Comparison of ENCODE assay signal across 21 cellular contexts in genomic region chr5:130710596-130710995, GRCh38.
A peak's percentile ranks its signal among the peaks of the same experiment; 100 is the strongest.
DNase-seq lines count a peak whose midpoint lies in the region; ATAC-seq, FAIRE-seq and TF ChIP-seq lines count a peak whose summit lies in the region.
"Had no signal": no experiment of that assay in that cellular context is flagged by ENCODE, and none has a peak within 500 bp of the region (broad histone marks: within the 10 kb centered on the region; RNA-seq: fewer than 3 reads in every experiment).

No MANE protein-coding gene starts in this region.

- FAIRE-seq in H1 (lab: Jason Lieb, UNC) = no peak
- FAIRE-seq: A204.1, GM18507 had no signal

- no peaks in the 10 kb centered on the region for H3K36me3 ChIP-seq in H1 (ENCODE audit: control insufficient read depth in 2 of 4, insufficient read depth in 4 of 4, low read length in 3 of 4)
- no peaks in the 10 kb centered on the region for H3K36me3 ChIP-seq in mesenchymal stem cell (ENCODE audit: control insufficient read depth in 1 of 2, insufficient read depth in 2 of 2, low read depth in 1 of 2, low read length in 2 of 2)
- H3K36me3 ChIP-seq in heart left ventricle = no peaks in the 10 kb centered on the region
- no peaks in the 10 kb centered on the region for H3K36me3 ChIP-seq in esophagus squamous epithelium
- H3K36me3 ChIP-seq: SJCRH30 had no signal

- POLR2A ChIA-PET in H1 (lab: Charles Lee; ENCODE audit: partially characterized antibody) = no interaction called here

- H3K27ac ChIP-seq in H1 (ENCODE audit: low read depth, low read length) (no peak overlapping the region), mesenchymal stem cell (ENCODE audit: low read length, poor library complexity, severe bottlenecking) (peak overlapping the region; percentile 71), heart left ventricle (no peak overlapping the region), esophagus squamous epithelium (no peak overlapping the region)
- H3K27ac ChIP-seq: SJCRH30 had no signal

- peak overlapping the region; percentile 87 for H2AFZ ChIP-seq in H1 (ENCODE audit: low read length)
- no peak overlapping the region for H2AFZ ChIP-seq in mesenchymal stem cell (ENCODE audit: low read depth, low read length)
- H2AFZ ChIP-seq: GM23338 had no signal

- no peaks in the 10 kb centered on the region for H3K23me2 ChIP-seq in H1 (ENCODE audit: low read depth, low read length)

- H3K4me1 Mint-ChIP-seq in stimulated activated naive CD8-positive, alpha-beta T cell treated with anti-CD3 and anti-CD28 coated beads, Interleukin-15, amount 100 ng/mL, for 72 hours = no peaks in the 10 kb centered on the region
- H3K4me1 Mint-ChIP-seq: CD4-positive, alpha-beta memory T cell; naive B cell had no signal

- H3K9me3 Mint-ChIP-seq in stimulated activated naive CD8-positive, alpha-beta T cell treated with anti-CD3 and anti-CD28 coated beads, Interleukin-15, amount 100 ng/mL, for 72 hours = no peaks in the 10 kb centered on the region
- H3K9me3 Mint-ChIP-seq: CD4-positive, alpha-beta memory T cell; GM23338 had no signal

- H3K79me1 ChIP-seq in H1 (ENCODE audit: low read depth, low read length) (no peaks in the 10 kb centered on the region), mesenchymal stem cell (replicated peaks; ENCODE audit: low read length, poor library complexity, severe bottlenecking) (no peaks in the 10 kb centered on the region)

- H2BK20ac ChIP-seq in H1 (ENCODE audit: low read length) = no peak overlapping the region

- no peak overlapping the region for H2AK5ac ChIP-seq in H1 (ENCODE audit: low read depth, low read length)
- no peak overlapping the region for H2AK5ac ChIP-seq in mesenchymal stem cell (ENCODE audit: low read length, severe bottlenecking)

- no peak overlapping the region for H3K56ac ChIP-seq in H1 (replicated peaks; ENCODE audit: insufficient read length, low read depth, low read length)

- no peak overlapping the region for H2BK12ac ChIP-seq in H1 (ENCODE audit: low read depth, low read length)
- no peak overlapping the region for H2BK12ac ChIP-seq in mesenchymal stem cell (ENCODE audit: low read length in 2 of 2)

- H3K18ac ChIP-seq in H1 (ENCODE audit: extremely low read depth, low read length) = no peak overlapping the region
- H3K18ac ChIP-seq in mesenchymal stem cell (ENCODE audit: low read depth in 1 of 2, low read length in 2 of 2) = no peak overlapping the region

- H3K9me3 ChIP-seq in H1 (ENCODE audit: insufficient read depth in 2 of 2, low read depth in 1 of 2, low read length in 1 of 2) = no peaks in the 10 kb centered on the region
- no peaks in the 10 kb centered on the region for H3K9me3 ChIP-seq in mesenchymal stem cell (ENCODE audit: control insufficient read depth, low read length)
- H3K9me3 ChIP-seq in heart left ventricle = no peaks in the 10 kb centered on the region
- H3K9me3 ChIP-seq in esophagus squamous epithelium = no peaks in the 10 kb centered on the region
- H3K9me3 ChIP-seq: SJCRH30 had no signal

- H3K4me2 ChIP-seq in H1 (ENCODE audit: insufficient read depth in 1 of 2, low read depth in 2 of 2, low read length in 2 of 2) = no peak overlapping the region
- H3K4me2 ChIP-seq in mesenchymal stem cell (ENCODE audit: low read length, poor library complexity, severe bottlenecking) = peak overlapping the region; percentile 5
- H3K4me2 ChIP-seq: GM23338 had no signal

- H3K27me3 Mint-ChIP-seq in stimulated activated naive CD8-positive, alpha-beta T cell treated with anti-CD3 and anti-CD28 coated beads, Interleukin-15, amount 100 ng/mL, for 72 hours = no peaks in the 10 kb centered on the region

- no peak overlapping the region for H3K4me3 Mint-ChIP-seq in stimulated activated naive CD8-positive, alpha-beta T cell treated with anti-CD3 and anti-CD28 coated beads, Interleukin-15, amount 100 ng/mL, for 72 hours
- H3K4me3 Mint-ChIP-seq: CD4-positive, alpha-beta memory T cell; GM23338; naive B cell had no signal

- ATAC-seq in heart left ventricle (no peak), GM18861 (IDR thresholded peaks at IDR 0.05; ENCODE audit: unreplicated experiment) (no peak)
- no peak for ATAC-seq in stimulated activated naive CD8-positive, alpha-beta T cell treated with anti-CD3 and anti-CD28 coated beads, Interleukin-15, amount 100 ng/mL, for 72 hours
- ATAC-seq: GM23338, left cardiac atrium had no signal

- intact Hi-C loops in heart left ventricle (cut with DNase I) (no loop called here), esophagus squamous epithelium (cut with DNase I) (no loop called here)

- H3K14ac ChIP-seq in H1 (ENCODE audit: insufficient read length) = no peak overlapping the region
- no peak overlapping the region for H3K14ac ChIP-seq in mesenchymal stem cell (ENCODE audit: low read length in 2 of 2)

- TF ChIP-seq POLR2A in H1 (IDR thresholded peaks at IDR 0.05; ENCODE audit: control extremely low read depth in 1 of 2, low read depth in 2 of 2, low read length in 2 of 2) (no peak), heart left ventricle (IDR thresholded peaks at IDR 0.05) (no peak), esophagus squamous epithelium (IDR thresholded peaks at IDR 0.05) (no peak)

- H4K91ac ChIP-seq in H1 (replicated peaks; ENCODE audit: insufficient read length, low read length) = no peak overlapping the region
- H4K91ac ChIP-seq in mesenchymal stem cell (ENCODE audit: low read length) = no peak overlapping the region

- H2BK15ac ChIP-seq in H1 (ENCODE audit: low read length) (no peak overlapping the region), mesenchymal stem cell (ENCODE audit: low read depth, poor library complexity, severe bottlenecking) (no peak overlapping the region)

- DNase-seq in A172 (ENCODE audit: low spot score) (peak; percentile 27), NCI-H226 (peak; percentile 3), H1 (ENCODE audit: low read depth in 1 of 2, low spot score in 2 of 2) (no peak), mesenchymal stem cell (peak; percentile 76), heart left ventricle (no peak), esophagus squamous epithelium (lab: John Stamatoyannopoulos, UW) (no peak)
- DNase-seq in stimulated activated naive CD8-positive, alpha-beta T cell treated with anti-CD3 and anti-CD28 coated beads, Interleukin-15, amount 100 ng/mL, for 72 hours = no peak
- DNase-seq: activated CD4-positive, alpha-beta T cell treated with anti-CD3 and anti-CD28 coated beads, Interleukin-2, amount 50 U/mL, for 4 hours; activated T-cell treated with anti-CD3 and anti-CD28 coated beads, Interleukin-2, amount 50 U/mL, for 48 hours; CD4-positive, alpha-beta memory T cell; head of caudate nucleus; left cardiac atrium; naive B cell; NCI-H1105 treated with DMSO at 0.1 percent for 48 hours; SJCRH30; stimulated activated CD4-positive, alpha-beta T cell treated with anti-CD3 and anti-CD28 coated beads, Interleukin-4, amount 100 ng/mL, for 4 hours; trophoblast cell had no signal

- no peak overlapping the region for H3K4me3 ChIP-seq in H1 (ENCODE audit: extremely low read depth in 1 of 4, insufficient read depth in 2 of 4, low read depth in 3 of 4, low read length in 4 of 4)
- no peak overlapping the region for H3K4me3 ChIP-seq in mesenchymal stem cell (ENCODE audit: insufficient read depth in 1 of 2, low read depth in 1 of 2, low read length in 2 of 2)
- H3K4me3 ChIP-seq in heart left ventricle = no peak overlapping the region
- H3K4me3 ChIP-seq in esophagus squamous epithelium = no peak overlapping the region
- H3K4me3 ChIP-seq: GM23338, SJCRH30 had no signal

- H3K23ac ChIP-seq in H1 (ENCODE audit: insufficient read length) (no peak overlapping the region), mesenchymal stem cell (ENCODE audit: low read length in 2 of 2) (no peak overlapping the region)

- H3K4ac ChIP-seq in H1 (replicated peaks; ENCODE audit: insufficient read length, low read depth, low read length) = no peak overlapping the region
- no peak overlapping the region for H3K4ac ChIP-seq in mesenchymal stem cell (ENCODE audit: low read depth in 1 of 2, low read length in 2 of 2)

- H2BK5ac ChIP-seq in H1 (ENCODE audit: low read depth, low read length) = no peak overlapping the region
- H2BK5ac ChIP-seq in mesenchymal stem cell (ENCODE audit: low read depth, low read length, poor library complexity, severe bottlenecking) = no peak overlapping the region

- H3K27me3 ChIP-seq in H1 (replicated peaks in 1 of 4; ENCODE audit: control insufficient read depth in 3 of 4, extremely low read depth in 1 of 4, insufficient read depth in 3 of 4, low read length in 3 of 4) (no peaks in the 10 kb centered on the region), mesenchymal stem cell (ENCODE audit: control insufficient read depth in 1 of 2, insufficient read depth in 1 of 2, low read length in 2 of 2) (no peaks in the 10 kb centered on the region), heart left ventricle (no peaks in the 10 kb centered on the region), esophagus squamous epithelium (peaks cover 0 to 4% (median 0%) of the 10 kb centered on the region in 4 donors)
- H3K27me3 ChIP-seq: SJCRH30 had no signal

- TF ChIP-seq RAD21 in H1 (IDR thresholded peaks at IDR 0.05 in 1 of 2, conservative IDR thresholded peaks at IDR 0.05 in 1 of 2; ENCODE audit: low read depth in 2 of 2, low read length in 2 of 2) = no peak

- H3K9ac ChIP-seq in H1 (replicated peaks in 1 of 4; ENCODE audit: extremely low read depth in 1 of 4, low read depth in 3 of 4, low read length in 3 of 4) = no peak overlapping the region
- no peak overlapping the region for H3K9ac ChIP-seq in mesenchymal stem cell (ENCODE audit: low read length)

- H3K27ac Mint-ChIP-seq in stimulated activated naive CD8-positive, alpha-beta T cell treated with anti-CD3 and anti-CD28 coated beads, Interleukin-15, amount 100 ng/mL, for 72 hours = no peak overlapping the region
- H3K27ac Mint-ChIP-seq: CD4-positive, alpha-beta memory T cell; GM23338; naive B cell had no signal

- H4K20me1 ChIP-seq in H1 (replicated peaks in 1 of 2; ENCODE audit: control insufficient read depth in 1 of 2, insufficient read depth in 2 of 2, low read length in 2 of 2) = no peaks in the 10 kb centered on the region

- no peak overlapping the region for H4K8ac ChIP-seq in H1 (ENCODE audit: extremely low read depth, insufficient read depth, low read length)
- no peak overlapping the region for H4K8ac ChIP-seq in mesenchymal stem cell (ENCODE audit: low read length)

- no peak for TF ChIP-seq CTCF in H1 (IDR thresholded peaks at IDR 0.05; ENCODE audit: control extremely low read depth in 1 of 3, insufficient read depth in 1 of 3, low read depth in 1 of 3, low read length in 3 of 3)
- TF ChIP-seq CTCF in heart left ventricle (IDR thresholded peaks at IDR 0.05) = no peak
- no peak for TF ChIP-seq CTCF in esophagus squamous epithelium (IDR thresholded peaks at IDR 0.05)

- H3K79me2 ChIP-seq in H1 (ENCODE audit: control insufficient read depth in 1 of 2, insufficient read depth in 2 of 2, low read length in 2 of 2) = no peaks in the 10 kb centered on the region

- 83% methylated on average over 4 of the region's 4 CpGs; no CpG with 5 or more reads in 1 of the 2 experiments for WGBS in H1 (ENCODE audit: extremely low coverage in 1 of 2, insufficient coverage in 1 of 2, insufficient read length in 1 of 2, insufficient replicate concordance in 2 of 2, low coverage in 1 of 2, low lambda C conversion rate in 2 of 2, missing lambda C conversion rate in 1 of 2), 2 experiments
- WGBS in mesenchymal stem cell = 8% methylated on average over 4 of the region's 4 CpGs
- WGBS in heart left ventricle, 4 donors = 44 to 62% (median 52%) methylated on average over 4 of the region's 4 CpGs
- WGBS in esophagus squamous epithelium, 2 donors = 34 to 36% methylated on average over 4 of the region's 4 CpGs

- H3K4me1 ChIP-seq in H1 (replicated peaks in 1 of 4; ENCODE audit: control insufficient read depth in 3 of 4, insufficient read depth in 4 of 4, low read length in 3 of 4) (peaks cover 0 to 9% (median 0%) of the 10 kb centered on the region in 4 experiments; a peak in 2 of 7 replicates), mesenchymal stem cell (ENCODE audit: control insufficient read depth, insufficient read depth, low read depth, low read length) (peaks cover 3% of the 10 kb centered on the region), heart left ventricle (no peaks in the 10 kb centered on the region), esophagus squamous epithelium (no peaks in the 10 kb centered on the region)
- H3K4me1 ChIP-seq: SJCRH30 had no signal

- H4K5ac ChIP-seq in H1 (ENCODE audit: insufficient read length, low read depth, low read length) = no peak overlapping the region

- CTCF ChIA-PET in H1 (lab: Charles Lee; ENCODE audit: partially characterized antibody) = interaction anchor here (0.7 to 1.6 kb wide), 3 partner anchors 12 to 775 kb away, joined by 3 read pairs; no protein-coding TSS in a partner anchor

- H2BK120ac ChIP-seq in H1 (replicated peaks; ENCODE audit: low read depth, low read length) (no peak overlapping the region), mesenchymal stem cell (ENCODE audit: low read depth, low read length) (no peak overlapping the region)

- TF ChIP-seq EP300 in H1 (IDR thresholded peaks at IDR 0.05; ENCODE audit: borderline replicate concordance in 1 of 2, low read depth in 2 of 2, low read length in 2 of 2) = no peak

Comparison
In these comparisons a context has a peak if more than half of its experiments do, and no peak if none do; other contexts are left out.
1. DNase-seq: peak in A172 (single experiment), NCI-H226 (single experiment) and mesenchymal stem cell (single experiment); none in H1 (0 of 2), heart left ventricle (0 of 5), esophagus squamous epithelium (single experiment) and stimulated activated naive CD8-positive, alpha-beta T cell treated with anti-CD3 and anti-CD28 coated beads, Interleukin-15, amount 100 ng/mL, for 72 hours (0 of 2).